ENCODE assay signal across 12 cellular contexts in the genomic region with DNA sequence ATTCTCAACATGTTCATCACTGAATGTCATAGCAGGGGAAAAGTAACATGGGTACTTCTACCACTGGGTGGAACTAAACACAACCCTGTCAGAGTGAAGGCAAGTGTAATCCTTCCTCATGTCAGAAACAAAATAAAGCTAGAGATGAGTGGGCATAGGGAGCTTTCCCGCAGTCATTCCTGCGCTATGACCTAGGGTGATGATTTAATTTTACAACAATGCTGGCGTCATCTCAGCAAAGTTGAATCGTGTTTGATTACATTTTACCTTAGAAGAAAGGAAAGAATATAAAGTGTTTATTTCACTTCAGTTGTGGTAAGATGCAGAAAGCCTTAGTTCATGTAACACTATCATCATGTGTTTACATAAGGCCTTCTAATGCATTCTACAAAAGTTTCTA.
"Had no signal": no experiment of that assay in that cellular context is flagged by ENCODE, and none has a peak within 500 bp of the region (broad histone marks: within the 10 kb centered on the region; RNA-seq: fewer than 3 reads in every experiment).

No MANE protein-coding gene starts in this region.

- DNase-seq: activated B cell treated with CpG ODN at 0.5 μM for 24 hours; activated CD4-positive, alpha-beta T cell treated with anti-CD3 and anti-CD28 coated beads, Interleukin-2, amount 10 ng/mL, durations not matched to agents 24 days and 14 days; activated CD8-positive, alpha-beta memory T cell treated with anti-CD3 and anti-CD28 coated beads for 24 hours; activated naive CD4-positive, alpha-beta T cell treated with anti-CD3 and anti-CD28 coated beads, Interleukin-2, amount 50 U/mL, for 16 hours; activated T-cell treated with anti-CD3 and anti-CD28 coated beads for 4 hours; amniotic stem cell; esophagus squamous epithelium; mucosa of descending colon; naive thymus-derived CD8-positive, alpha-beta T cell; right cardiac atrium had no signal

- H3K27ac ChIP-seq: esophagus squamous epithelium, tibial nerve had no signal

- H3K27me3 ChIP-seq: esophagus squamous epithelium, tibial nerve had no signal

- ATAC-seq: mucosa of descending colon; naive thymus-derived CD8-positive, alpha-beta T cell; right cardiac atrium had no signal

- H3K4me3 ChIP-seq: esophagus squamous epithelium, lung, mucosa of descending colon, tibial nerve had no signal

- H3K4me1 ChIP-seq: esophagus squamous epithelium, tibial nerve had no signal

- H3K9me3 ChIP-seq: esophagus squamous epithelium, mucosa of descending colon, tibial nerve had no signal

- H3K36me3 ChIP-seq: esophagus squamous epithelium, tibial nerve had no signal
